Comparison of ENCODE assay signal across 14 cellular contexts in genomic region chr6:20932284-20932683, GRCh38.
"Had no signal": no experiment of that assay in that cellular context is flagged by ENCODE, and none has a peak within 500 bp of the region (broad histone marks: within the 10 kb centered on the region; RNA-seq: fewer than 3 reads in every experiment).

No MANE protein-coding gene starts in this region.

- DNase-seq: activated CD4-positive, alpha-beta memory T cell treated with anti-CD3 and anti-CD28 coated beads for 36 hours; activated CD4-positive, alpha-beta T cell treated with anti-CD3 and anti-CD28 coated beads for 36 hours; activated effector memory CD4-positive, alpha-beta T cell treated with Interleukin-2 at 50 U/mL for 16 hours; activated naive CD4-positive, alpha-beta T cell treated with anti-CD3 and anti-CD28 coated beads, Interleukin-2, amount 50 U/mL, for 16 hours; activated T-cell treated with anti-CD3 and anti-CD28 coated beads, Interleukin-2, amount 50 U/mL, for 4 hours; caudate nucleus; glutamatergic neuron; islet precursor cell; stimulated activated CD4-positive, alpha-beta T cell treated with anti-CD3 and anti-CD28 coated beads, Interleukin-12 subunit alpha, Interleukin-12 subunit beta, amount 100 ng/mL, for 4 hours; WERI-Rb-1 had no signal

- ATAC-seq: activated CD4-positive, alpha-beta T cell treated with anti-CD3 and anti-CD28 coated beads for 36 hours; activated T-cell treated with anti-CD3 and anti-CD28 coated beads, Interleukin-2, amount 50 U/mL, for 4 hours; esophagus mucosa; stimulated activated effector memory CD8-positive, alpha-beta T cell treated with anti-CD3 and anti-CD28 coated beads, Interleukin-12 subunit alpha, Interleukin-12 subunit beta, amount 100 ng/mL, for 72 hours had no signal

- H3K9me3 ChIP-seq: thoracic aorta had no signal

- H3K36me3 ChIP-seq: thoracic aorta, WERI-Rb-1 had no signal

- H3K4me3 ChIP-seq: lung, thoracic aorta had no signal

- H3K27ac ChIP-seq: thoracic aorta, WERI-Rb-1 had no signal
